ENCODE assay signal across 21 cellular contexts in the genomic region with DNA sequence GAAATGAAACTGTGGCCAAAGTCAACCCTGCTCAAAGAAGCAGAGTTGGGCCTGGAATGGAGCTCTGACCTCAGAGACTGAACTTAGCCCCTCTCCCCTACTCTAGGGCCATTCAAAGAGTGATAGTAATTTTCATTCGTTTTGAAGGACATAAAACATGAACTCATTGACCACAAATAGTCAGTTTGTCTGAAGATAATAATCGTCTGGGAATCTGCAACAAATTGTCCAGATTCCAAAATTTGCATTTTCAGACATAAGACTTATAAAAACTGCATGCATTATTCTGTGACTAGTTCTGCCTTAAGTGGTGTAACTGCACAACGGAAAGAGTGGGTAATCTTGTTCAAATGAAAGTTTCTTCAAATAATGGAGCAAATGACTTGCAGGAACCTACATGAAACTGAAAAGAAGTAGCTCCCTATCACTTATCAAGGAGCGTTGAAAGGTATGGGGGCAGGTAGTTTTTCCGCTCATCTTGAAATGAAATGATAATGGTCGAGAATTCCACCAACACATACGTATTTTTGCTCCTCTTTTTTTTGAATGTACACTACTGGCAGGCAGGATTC. TPM values are rescaled to one million over a fixed set of nuclear protein-coding genes. Genes with fewer than 3 reads are reported as not detected.
DNase-seq lines count a peak whose midpoint lies in the region; ATAC-seq and TF ChIP-seq lines count a peak whose summit lies in the region.
"Had no signal": no experiment of that assay in that cellular context is flagged by ENCODE, and none has a peak within 500 bp of the region (broad histone marks: within the 10 kb centered on the region; RNA-seq: fewer than 3 reads in every experiment).

No MANE protein-coding gene starts in this region.

- peak overlapping the region; percentile 29; the same call in 1 of the 2 replicates for H3K9ac ChIP-seq in SK-N-SH

- no peaks in the 10 kb centered on the region for H3K4me1 ChIP-seq in SK-N-SH (ENCODE audit: control insufficient read depth in 1 of 2, insufficient read depth in 2 of 2, low read depth in 1 of 2, low read length in 1 of 2)
- H3K4me1 ChIP-seq: Peyer's patch, SJSA1 had no signal

- H3K36me3 Mint-ChIP-seq in stimulated activated naive CD8-positive, alpha-beta T cell treated with anti-CD3 and anti-CD28 coated beads, Interleukin-15, Interleukin-2, amounts not matched to agents 100 ng/mL and 50 ng/mL, for 24 hours (ENCODE audit: low read depth), result no peaks in the 10 kb centered on the region
- H3K36me3 Mint-ChIP-seq: CD14-positive monocyte had no signal

- no peaks in the 10 kb centered on the region for H3K36me3 ChIP-seq in SK-N-SH (replicated peaks in 1 of 2; ENCODE audit: control insufficient read depth in 1 of 2, insufficient read depth in 2 of 2, low read length in 1 of 2)
- no peaks in the 10 kb centered on the region for H3K36me3 ChIP-seq in brain microvascular endothelial cell (replicated peaks)
- H3K36me3 ChIP-seq: Peyer's patch, SJSA1 had no signal

- CTCF ChIA-PET in SK-N-SH (lab: Yijun Ruan, JAX), result no interaction called here

- H3K4me1 Mint-ChIP-seq in stimulated activated naive CD8-positive, alpha-beta T cell treated with anti-CD3 and anti-CD28 coated beads, Interleukin-15, Interleukin-2, amounts not matched to agents 100 ng/mL and 50 ng/mL, for 24 hours (ENCODE audit: low read depth), result peaks cover 11% of the 10 kb centered on the region

- no peak overlapping the region for H3K4me3 Mint-ChIP-seq in stimulated activated naive CD8-positive, alpha-beta T cell treated with anti-CD3 and anti-CD28 coated beads, Interleukin-15, Interleukin-2, amounts not matched to agents 100 ng/mL and 50 ng/mL, for 24 hours
- H3K4me3 Mint-ChIP-seq: CD14-positive monocyte had no signal

- no peaks in the 10 kb centered on the region for H4K20me1 ChIP-seq in SK-N-SH (ENCODE audit: insufficient read depth)

- in situ Hi-C loops in brain microvascular endothelial cell (cut with HindIII; ENCODE audit: low pct_ligation_motif_present, low sequenced_read_pairs), result no loop called here

- H3K4me3 ChIP-seq in SK-N-SH (ENCODE audit: low read depth in 2 of 2, low read length in 1 of 2) (no peak overlapping the region), brain microvascular endothelial cell (ENCODE audit: low read depth, low read length) (no peak overlapping the region)
- H3K4me3 ChIP-seq: Peyer's patch, SJSA1 had no signal

- DNase-seq in EL, result peak; percentile 29
- DNase-seq in SK-N-SH, result no peak
- peak; percentile 2 for DNase-seq in brain microvascular endothelial cell
- no peak for DNase-seq in hepatic stellate cell (ENCODE audit: low spot score)
- no peak for DNase-seq in NCI-H69 (lab: John Stamatoyannopoulos, UW)
- DNase-seq: AML-193; DND-41; GF-D8; GOT3; KBM-7; NCI-H1417 treated with DMSO at 0.1 percent for 48 hours; NCI-H187 treated with DMSO at 0.1 percent for 48 hours; NCI-H526 treated with DMSO at 0.1 percent for 48 hours; NK-92 treated with Interleukin-12 subunit alpha and Interleukin-12 subunit beta, amount 100 ng/mL, for 24 hours; Peyer's patch; SW 1271 had no signal

- no peaks in the 10 kb centered on the region for H3F3A ChIP-seq in SK-N-SH (replicated peaks; ENCODE audit: insufficient read depth)

- H3K79me2 ChIP-seq in SK-N-SH (ENCODE audit: insufficient read depth), result no peaks in the 10 kb centered on the region

- H2AFZ ChIP-seq in SK-N-SH (ENCODE audit: low read depth), result 0 out of 2 replicates have a peak overlapping the region, but pooled peaks have one; percentile 43

- POLR2A ChIA-PET in SK-N-SH (lab: Yijun Ruan, JAX), result no interaction called here

- H3K9me2 ChIP-seq in SK-N-SH, result no peaks in the 10 kb centered on the region

- no peak for ATAC-seq in HG02870 (IDR thresholded peaks at IDR 0.05; ENCODE audit: unreplicated experiment)
- ATAC-seq: HepG2 had no signal

- TF ChIP-seq EP300 in SK-N-SH (IDR thresholded peaks at IDR 0.05; ENCODE audit: borderline replicate concordance in 1 of 2, low read depth in 1 of 2, low read length in 1 of 2), result peak in 1 of 2 experiments; percentile 65; a peak in 1 of 4 replicates

- H3K9me3 ChIP-seq in SK-N-SH, result no peaks in the 10 kb centered on the region
- H3K9me3 ChIP-seq: Peyer's patch, SJSA1 had no signal

- peaks cover 11% of the 10 kb centered on the region for H3K27me3 Mint-ChIP-seq in stimulated activated naive CD8-positive, alpha-beta T cell treated with anti-CD3 and anti-CD28 coated beads, Interleukin-15, Interleukin-2, amounts not matched to agents 100 ng/mL and 50 ng/mL, for 24 hours

- no peak for TF ChIP-seq CTCF in SK-N-SH (IDR thresholded peaks at IDR 0.05)
- no peak for TF ChIP-seq CTCF in brain microvascular endothelial cell (IDR thresholded peaks at IDR 0.05; ENCODE audit: low read depth, low read length, missing control alignments)

- H3K27ac ChIP-seq in SK-N-SH (ENCODE audit: low read depth in 2 of 2, low read length in 1 of 2), result peak overlapping the region in 1 of 2 experiments; percentile 78; a peak in 2 of 4 replicates
- H3K27ac ChIP-seq in brain microvascular endothelial cell, result no peak overlapping the region
- H3K27ac ChIP-seq: Peyer's patch, SJSA1 had no signal

- no peak overlapping the region; the same call in 1 of the 2 replicates for H3K4me2 ChIP-seq in SK-N-SH

- H3K9me3 Mint-ChIP-seq in stimulated activated naive CD8-positive, alpha-beta T cell treated with anti-CD3 and anti-CD28 coated beads, Interleukin-15, Interleukin-2, amounts not matched to agents 100 ng/mL and 50 ng/mL, for 24 hours, result no peaks in the 10 kb centered on the region

- no peak for TF ChIP-seq RAD21 in SK-N-SH (IDR thresholded peaks at IDR 0.05; ENCODE audit: low read length)

- WGBS in SK-N-SH (ENCODE audit: low lambda C conversion rate), result 24% methylated on average over 7 of the region's 7 CpGs

- peak overlapping the region; percentile 24 for H3K27ac Mint-ChIP-seq in stimulated activated naive CD8-positive, alpha-beta T cell treated with anti-CD3 and anti-CD28 coated beads, Interleukin-15, Interleukin-2, amounts not matched to agents 100 ng/mL and 50 ng/mL, for 24 hours

- H3K27me3 ChIP-seq in SK-N-SH (ENCODE audit: insufficient read depth), result no peaks in the 10 kb centered on the region
- H3K27me3 ChIP-seq in brain microvascular endothelial cell (replicated peaks), result no peaks in the 10 kb centered on the region
- H3K27me3 ChIP-seq: Peyer's patch, SJSA1 had no signal

TF ChIP-seq in SK-N-SH, 30 proteins besides CTCF, POLR2A, EP300 and RAD21:
- TF ChIP-seq, protein P1, sequence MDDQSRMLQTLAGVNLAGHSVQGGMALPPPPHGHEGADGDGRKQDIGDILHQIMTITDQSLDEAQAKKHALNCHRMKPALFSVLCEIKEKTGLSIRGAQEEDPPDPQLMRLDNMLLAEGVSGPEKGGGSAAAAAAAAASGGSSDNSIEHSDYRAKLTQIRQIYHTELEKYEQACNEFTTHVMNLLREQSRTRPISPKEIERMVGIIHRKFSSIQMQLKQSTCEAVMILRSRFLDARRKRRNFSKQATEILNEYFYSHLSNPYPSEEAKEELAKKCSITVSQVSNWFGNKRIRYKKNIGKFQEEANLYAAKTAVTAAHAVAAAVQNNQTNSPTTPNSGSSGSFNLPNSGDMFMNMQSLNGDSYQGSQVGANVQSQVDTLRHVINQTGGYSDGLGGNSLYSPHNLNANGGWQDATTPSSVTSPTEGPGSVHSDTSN (IDR thresholded peaks at IDR 0.05), result peak; percentile 72
- peak; percentile 51 for TF ChIP-seq TCF12 (IDR thresholded peaks at IDR 0.05)
- no peak for TF ChIP-seq SIN3A (IDR thresholded peaks at IDR 0.05; ENCODE audit: borderline replicate concordance, low read depth, low read length)
- TF ChIP-seq USF1 (IDR thresholded peaks at IDR 0.05; ENCODE audit: borderline replicate concordance, low read depth), result no peak
- TF ChIP-seq FOSL2 (IDR thresholded peaks at IDR 0.05; ENCODE audit: borderline replicate concordance, low read depth), result no peak
- TF ChIP-seq RXRA (IDR thresholded peaks at IDR 0.05; ENCODE audit: borderline replicate concordance, low read depth), result 0 out of 2 replicates have a peak, but pooled peaks have one; percentile 32
- peak; percentile 27; the same call in 1 of the 2 replicates for TF ChIP-seq NFIC (IDR thresholded peaks at IDR 0.05; ENCODE audit: borderline replicate concordance)
TF ChIP-seq in SK-N-SH: peak in this region for 4.

RNA-seq across cellular contexts. Expression of gene CSNK1A1L, which starts 8.4 kb away (rescaled TPM):
- polyA plus RNA-seq in SK-N-SH (2012; rRNA removed), result not detected in 2 replicates
- not detected in 2 replicates for polyA plus RNA-seq in SK-N-SH (2012; cell fraction: cytosol; rRNA removed)
- not detected in 2 replicates for polyA plus RNA-seq in SK-N-SH (2012; cell fraction: nucleus; rRNA removed)
- polyA plus RNA-seq: HepG2 had no signal

RNA-seq across cellular contexts. Expression of gene SUPT20H, which starts 37.6 kb away (rescaled TPM):
- 39.4 and 59.0 TPM in 2 replicates for polyA plus RNA-seq in SK-N-SH (2012; rRNA removed)
- 43.9 and 46.6 TPM in 2 replicates for polyA plus RNA-seq in SK-N-SH (2012; cell fraction: cytosol; rRNA removed)
- 55.2 and 89.7 TPM in 2 replicates for polyA plus RNA-seq in SK-N-SH (2012; cell fraction: nucleus; rRNA removed)

Comparison
In these comparisons a context has a peak if more than half of its experiments do, and no peak if none do; other contexts are left out.
1. DNase-seq: peak in EL (single experiment) and brain microvascular endothelial cell (single experiment); none in SK-N-SH (single experiment), hepatic stellate cell (single experiment) and NCI-H69 (single experiment).